ENCODE assay signal across 20 cellular contexts in the genomic region with DNA sequence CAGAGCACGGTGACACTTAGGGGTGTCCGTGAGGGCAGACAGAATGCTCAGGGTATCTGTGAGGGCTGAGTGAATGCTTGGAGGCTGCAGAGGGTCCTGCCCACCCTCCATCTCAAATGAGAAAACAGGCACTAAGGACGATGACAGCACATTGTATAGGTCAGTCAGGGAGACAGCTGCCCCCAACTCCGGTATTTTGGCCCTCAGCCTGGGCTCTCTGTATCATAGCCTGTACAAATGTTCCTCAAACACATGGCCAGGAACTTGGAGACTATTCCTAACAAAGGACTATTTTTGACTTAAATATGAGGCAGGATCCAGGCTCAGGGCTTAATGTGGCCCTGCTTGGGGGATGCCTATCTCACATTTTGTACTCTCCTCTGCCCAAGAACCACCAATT.
"Had no signal": no experiment of that assay in that cellular context is flagged by ENCODE, and none has a peak within 500 bp of the region (broad histone marks: within the 10 kb centered on the region; RNA-seq: fewer than 3 reads in every experiment).

No MANE protein-coding gene starts in this region.

- DNase-seq: activated CD4-positive, alpha-beta T cell treated with anti-CD3 and anti-CD28 coated beads for 48 hours; activated CD4-positive, alpha-beta T cell treated with anti-CD3 and anti-CD28 coated beads, Interleukin-2, amount 50 U/mL, for 4 hours; activated CD4-positive, CD25-positive, alpha-beta regulatory T cell treated with anti-CD3 and anti-CD28 coated beads, Interleukin-2, amount 50 U/mL, for 72 hours; activated CD8-positive, alpha-beta memory T cell treated with anti-CD3 and anti-CD28 coated beads, Interleukin-2, amount 50 U/mL, for 48 hours; activated CD8-positive, alpha-beta T cell treated with anti-CD3 and anti-CD28 coated beads, Interleukin-2, amount 10 ng/mL, durations not matched to agents 7 days and 5 days; activated T-cell treated with anti-CD3 and anti-CD28 coated beads, Interleukin-2, amount 50 U/mL, for 1 hour; aorta; central memory CD4-positive, alpha-beta T cell; IMR-90; NCI-H1048; NCI-H1694; NCI-H2029; NCI-H2107; NCI-H446 treated with DMSO at 0.1 percent for 48 hours; NCI-H524 treated with DMSO at 0.1 percent for 48 hours; NK-92 treated with Interleukin-12 subunit alpha and Interleukin-12 subunit beta, amount 100 ng/mL, for 24 hours; Peyer's patch; SHP77 treated with DMSO at 0.1 percent for 48 hours had no signal

- H3K9me3 Mint-ChIP-seq: activated naive CD4-positive, alpha-beta T cell treated with anti-CD3 and anti-CD28 coated beads, Interleukin-2, amount 50 U/mL, for 24 hours; T-helper 1 cell treated with Interleukin-12 subunit alpha and Interleukin-12 subunit beta and Interleukin-4 antibody, amounts not matched to agents 30 μg/mL and 1 μg/mL, for 36 hours had no signal

- H3K4me1 Mint-ChIP-seq: activated naive CD4-positive, alpha-beta T cell treated with anti-CD3 and anti-CD28 coated beads, Interleukin-2, amount 50 U/mL, for 24 hours had no signal

- ATAC-seq: activated CD8-positive, alpha-beta T cell treated with anti-CD3 and anti-CD28 coated beads, Interleukin-2, amount 10 ng/mL, durations not matched to agents 7 days and 5 days had no signal

- H3K36me3 Mint-ChIP-seq: activated naive CD4-positive, alpha-beta T cell treated with anti-CD3 and anti-CD28 coated beads, Interleukin-2, amount 50 U/mL, for 24 hours had no signal

- H3K27ac Mint-ChIP-seq: activated CD8-positive, alpha-beta T cell treated with anti-CD3 and anti-CD28 coated beads, Interleukin-2, amount 10 ng/mL, durations not matched to agents 7 days and 5 days; activated naive CD4-positive, alpha-beta T cell treated with anti-CD3 and anti-CD28 coated beads, Interleukin-2, amount 50 U/mL, for 24 hours; T-helper 1 cell treated with Interleukin-12 subunit alpha and Interleukin-12 subunit beta and Interleukin-4 antibody, amounts not matched to agents 30 μg/mL and 1 μg/mL, for 36 hours had no signal

- H3K4me3 Mint-ChIP-seq: activated CD8-positive, alpha-beta T cell treated with anti-CD3 and anti-CD28 coated beads, Interleukin-2, amount 10 ng/mL, durations not matched to agents 7 days and 5 days; activated naive CD4-positive, alpha-beta T cell treated with anti-CD3 and anti-CD28 coated beads, Interleukin-2, amount 50 U/mL, for 24 hours; T-helper 1 cell treated with Interleukin-12 subunit alpha and Interleukin-12 subunit beta and Interleukin-4 antibody, amounts not matched to agents 30 μg/mL and 1 μg/mL, for 36 hours had no signal
